ENCODE assay signal across 8 cellular contexts in genomic region chr16:30941600-30942420, GRCh38. TPM values are rescaled to one million over a fixed set of nuclear protein-coding genes. Genes with fewer than 3 reads are reported as not detected.
DNase-seq lines count a peak whose midpoint lies in the region; ATAC-seq, FAIRE-seq and TF ChIP-seq lines count a peak whose summit lies in the region.

No MANE protein-coding gene starts in this region.

- H2AFZ ChIP-seq in endothelial cell of umbilical vein (ENCODE audit: low read depth, low read length), result no peak overlapping the region

- H3K4me1 Mint-ChIP-seq in activated CD8-positive, alpha-beta T cell treated with anti-CD3 and anti-CD28 coated beads, Interleukin-2, amount 10 ng/mL, durations not matched to agents 7 days and 5 days (ENCODE audit: low read depth), result peaks cover 40% of the 10 kb centered on the region

- H4K20me1 ChIP-seq in endothelial cell of umbilical vein (replicated peaks; ENCODE audit: control insufficient read depth, extremely low read depth, insufficient read depth, low read length), result no peaks in the 10 kb centered on the region

- TF ChIP-seq POLR2A in endothelial cell of umbilical vein (IDR thresholded peaks at IDR 0.05; ENCODE audit: low read depth, low read length) (no peak), suprapubic skin (IDR thresholded peaks at IDR 0.05) (no peak)

- H3K36me3 Mint-ChIP-seq in activated CD8-positive, alpha-beta T cell treated with anti-CD3 and anti-CD28 coated beads, Interleukin-2, amount 10 ng/mL, durations not matched to agents 7 days and 5 days (ENCODE audit: low read depth), result peaks cover 26% of the 10 kb centered on the region

- H3K27me3 ChIP-seq in BE2C (no peaks in the 10 kb centered on the region), endothelial cell of umbilical vein (ENCODE audit: control insufficient read depth in 2 of 2, insufficient read depth in 2 of 2, low read length in 2 of 2) (no peaks in the 10 kb centered on the region), mucosa of stomach (ENCODE audit: control insufficient read depth, insufficient read depth, low read length) (no peaks in the 10 kb centered on the region), suprapubic skin (no peaks in the 10 kb centered on the region)

- POLR2A ChIA-PET in activated CD8-positive, alpha-beta T cell treated with anti-CD3 and anti-CD28 coated beads, Interleukin-2, amount 10 ng/mL, durations not matched to agents 7 days and 5 days (lab: Charles Lee), result interaction anchor here (0.7 to 0.8 kb wide), 4 partner anchors 97 to 239 kb away, joined by 3 to 6 read pairs (median 3); partner anchors contain the start of gene FUS
- POLR2A ChIA-PET in endothelial cell of umbilical vein (lab: Charles Lee), result interaction anchor here (0.6 to 1.6 kb wide), 2 partner anchors 11 to 241 kb away, joined by 3 read pairs; no protein-coding TSS in a partner anchor

- no peaks in the 10 kb centered on the region for H3K9me3 ChIP-seq in BE2C
- no peaks in the 10 kb centered on the region for H3K9me3 ChIP-seq in endothelial cell of umbilical vein (replicated peaks; ENCODE audit: control insufficient read depth, insufficient read depth, low read length)
- no peaks in the 10 kb centered on the region for H3K9me3 ChIP-seq in mucosa of stomach (ENCODE audit: control insufficient read depth, low read length)
- no peaks in the 10 kb centered on the region for H3K9me3 ChIP-seq in suprapubic skin

- peak; percentile 78 for DNase-seq in BE2C
- DNase-seq in NCI-H69 (lab: John Stamatoyannopoulos, UW), result peak; percentile 76
- DNase-seq in activated CD8-positive, alpha-beta T cell treated with anti-CD3 and anti-CD28 coated beads, Interleukin-2, amount 10 ng/mL, durations not matched to agents 7 days and 5 days, result peak; percentile 85
- DNase-seq in endothelial cell of umbilical vein (ENCODE audit: low read depth, low spot score), result peak; percentile 75
- DNase-seq in suprapubic skin (ENCODE audit: low spot score in 2 of 2), result peak in 1 of 2 donors; percentile 86

- H3K27ac Mint-ChIP-seq in activated CD8-positive, alpha-beta T cell treated with anti-CD3 and anti-CD28 coated beads, Interleukin-2, amount 10 ng/mL, durations not matched to agents 7 days and 5 days, result peak overlapping the region; percentile 77

- no peak overlapping the region for H3K27ac ChIP-seq in endothelial cell of umbilical vein (ENCODE audit: insufficient read depth, low read depth, low read length)
- no peak overlapping the region for H3K27ac ChIP-seq in suprapubic skin

- intact Hi-C loops in endothelial cell of umbilical vein (cut with micrococcal nuclease), result loop anchor here (1.0 kb wide), 2 partner anchors 20 to 98 kb away; no protein-coding TSS in a partner anchor

- 13% methylated on average over 12 of the region's 15 CpGs for WGBS in suprapubic skin

- no peak for TF ChIP-seq EP300 in suprapubic skin (IDR thresholded peaks at IDR 0.05)

- H3K36me3 ChIP-seq in BE2C, result peaks cover 16% of the 10 kb centered on the region
- peaks cover 4 to 30% of the 10 kb centered on the region in 2 experiments for H3K36me3 ChIP-seq in endothelial cell of umbilical vein (ENCODE audit: control insufficient read depth in 2 of 2, extremely low read depth in 1 of 2, insufficient read depth in 2 of 2, low read length in 2 of 2)
- no peaks in the 10 kb centered on the region for H3K36me3 ChIP-seq in mucosa of stomach (ENCODE audit: control insufficient read depth, insufficient read depth, low read length)
- H3K36me3 ChIP-seq in suprapubic skin, result peaks cover 23% of the 10 kb centered on the region

- H3K4me3 ChIP-seq in BE2C (ENCODE audit: low read depth, low read length) (no peak overlapping the region), endothelial cell of umbilical vein (replicated peaks in 1 of 3; ENCODE audit: insufficient read depth in 1 of 3, low read depth in 1 of 3, low read length in 3 of 3) (no peak overlapping the region), mucosa of stomach (ENCODE audit: low read length) (no peak overlapping the region), suprapubic skin (no peak overlapping the region)

- H3K4me3 Mint-ChIP-seq in activated CD8-positive, alpha-beta T cell treated with anti-CD3 and anti-CD28 coated beads, Interleukin-2, amount 10 ng/mL, durations not matched to agents 7 days and 5 days, result peak overlapping the region; percentile 66

- CTCF ChIA-PET in activated CD8-positive, alpha-beta T cell treated with anti-CD3 and anti-CD28 coated beads, Interleukin-2, amount 10 ng/mL, durations not matched to agents 7 days and 5 days (lab: Charles Lee), result interaction anchor here (0.6 to 8.7 kb wide), 28 partner anchors 10 to 406 kb away, joined by 3 to 95 read pairs (median 4); partner anchors contain the start of genes FBXL19, KAT8, ORAI3 and PHKG2
- CTCF ChIA-PET in endothelial cell of umbilical vein (lab: Charles Lee), result interaction anchor here (0.9 to 6.7 kb wide), 12 partner anchors 9 to 927 kb away, joined by 3 to 60 read pairs (median 4); partner anchors contain the start of genes FBXL19 and ZNF629

- FAIRE-seq in endothelial cell of umbilical vein (lab: Jason Lieb, UNC), result peak; percentile 85

- no peaks in the 10 kb centered on the region for H3K79me2 ChIP-seq in endothelial cell of umbilical vein (ENCODE audit: control insufficient read depth, insufficient read depth, low read length)

- dilution Hi-C loops in endothelial cell of umbilical vein (cut with MboI; ENCODE audit: extremely low pct_ligation_motif_present, low sequenced_read_pairs), result no loop called here

- no peaks in the 10 kb centered on the region for H3K9me3 Mint-ChIP-seq in activated CD8-positive, alpha-beta T cell treated with anti-CD3 and anti-CD28 coated beads, Interleukin-2, amount 10 ng/mL, durations not matched to agents 7 days and 5 days (ENCODE audit: insufficient read depth)

- H3K9ac ChIP-seq in endothelial cell of umbilical vein (replicated peaks; ENCODE audit: extremely low read depth, insufficient read depth, low read length) (no peak overlapping the region), mucosa of stomach (ENCODE audit: low read length) (peak overlapping the region; percentile 6)

- peak; percentile 94 for TF ChIP-seq CTCF in BE2C (IDR thresholded peaks at IDR 0.05; ENCODE audit: low read depth, low read length)
- peak; percentile 90 to 96 for TF ChIP-seq CTCF in endothelial cell of umbilical vein (IDR thresholded peaks at IDR 0.05; ENCODE audit: extremely low read depth in 1 of 2, insufficient read depth in 1 of 2, low read depth in 1 of 2, low read length in 2 of 2)
- peak; percentile 74 to 94 for TF ChIP-seq CTCF in suprapubic skin (IDR thresholded peaks at IDR 0.05)

- H3K4me2 ChIP-seq in endothelial cell of umbilical vein (ENCODE audit: insufficient read depth, low read length), result no peak overlapping the region

- H3K27me3 Mint-ChIP-seq in activated CD8-positive, alpha-beta T cell treated with anti-CD3 and anti-CD28 coated beads, Interleukin-2, amount 10 ng/mL, durations not matched to agents 7 days and 5 days (ENCODE audit: low read depth), result no peaks in the 10 kb centered on the region

- BruUV-seq in endothelial cell of umbilical vein (replicated peaks; lab: Mats Ljungman, UMichigan), result no TSS peak

- ATAC-seq in GM18868 (IDR thresholded peaks at IDR 0.05; ENCODE audit: unreplicated experiment) (peak; percentile 81), HG03108 (IDR thresholded peaks at IDR 0.05; ENCODE audit: unreplicated experiment) (peak; percentile 88)
- ATAC-seq in activated CD8-positive, alpha-beta T cell treated with anti-CD3 and anti-CD28 coated beads, Interleukin-2, amount 10 ng/mL, durations not matched to agents 7 days and 5 days, result peak; percentile 97

- H3K4me1 ChIP-seq in BE2C (peaks cover 5% of the 10 kb centered on the region), endothelial cell of umbilical vein (ENCODE audit: control insufficient read depth, extremely low read depth, insufficient read depth, low read length) (peaks cover 2% of the 10 kb centered on the region), mucosa of stomach (ENCODE audit: control insufficient read depth, insufficient read depth, low read length) (peaks cover 15% of the 10 kb centered on the region), suprapubic skin (peaks cover 22% of the 10 kb centered on the region)

- H3K9me1 ChIP-seq in endothelial cell of umbilical vein (replicated peaks; ENCODE audit: control insufficient read depth, extremely low read depth, insufficient read depth, low read length), result no peaks in the 10 kb centered on the region

RNA-seq across cellular contexts. Expression of gene ORAI3, which starts 7.1 kb away (rescaled TPM):
- polyA plus RNA-seq in BE2C (2012; ENCODE audit: insufficient read depth, insufficient read length, low read depth), result 3.1 TPM
- total RNA-seq in activated CD8-positive, alpha-beta T cell treated with anti-CD3 and anti-CD28 coated beads, Interleukin-2, amount 10 ng/mL, durations not matched to agents 7 days and 5 days, result 10 to 100 TPM; 21.4 to 23.1 TPM
- 17.0 and 17.6 TPM in 2 replicates for total RNA-seq in endothelial cell of umbilical vein
- 25.4 and 33.9 TPM in 2 replicates for polyA plus RNA-seq in endothelial cell of umbilical vein
- 15.8 and 17.9 TPM in 2 replicates for polyA plus RNA-seq in endothelial cell of umbilical vein (2011; cell fraction: cytosol; rRNA removed)
- polyA plus RNA-seq in endothelial cell of umbilical vein (2011; cell fraction: nucleus; rRNA removed), result 9.4 and 10.3 TPM in 2 replicates
- 6.0 and 7.1 TPM in 2 replicates for polyA plus RNA-seq in endothelial cell of umbilical vein (2012)
- polyA minus RNA-seq in endothelial cell of umbilical vein, result 18.3 and 23.1 TPM in 2 replicates
- polyA minus RNA-seq in endothelial cell of umbilical vein (2011; cell fraction: cytosol; rRNA and poly(A)+ RNA removed), result 6.0 TPM
- 6.1 and 6.9 TPM in 2 replicates for polyA minus RNA-seq in endothelial cell of umbilical vein (2011; cell fraction: nucleus; rRNA and poly(A)+ RNA removed)
- total RNA-seq in suprapubic skin, result 10 to 100 TPM; 25.7 to 41.0 (median 32.7) TPM

RNA-seq across cellular contexts. Expression of gene SETD1A, which starts 15.7 kb away (rescaled TPM):
- 99.1 TPM for polyA plus RNA-seq in BE2C (2012; ENCODE audit: insufficient read depth, insufficient read length, low read depth)
- 10 to 100 TPM; 25.6 to 28.4 TPM for total RNA-seq in activated CD8-positive, alpha-beta T cell treated with anti-CD3 and anti-CD28 coated beads, Interleukin-2, amount 10 ng/mL, durations not matched to agents 7 days and 5 days
- total RNA-seq in endothelial cell of umbilical vein, result 21.3 and 25.6 TPM in 2 replicates
- 3.4 and 3.5 TPM in 2 replicates for polyA plus RNA-seq in endothelial cell of umbilical vein
- 4.5 and 4.9 TPM in 2 replicates for polyA plus RNA-seq in endothelial cell of umbilical vein (2011; cell fraction: cytosol; rRNA removed)
- 14.1 and 16.1 TPM in 2 replicates for polyA plus RNA-seq in endothelial cell of umbilical vein (2011; cell fraction: nucleus; rRNA removed)
- 12.3 and 20.5 TPM in 2 replicates for polyA plus RNA-seq in endothelial cell of umbilical vein (2012)
- 4.2 and 8.2 TPM in 2 replicates for polyA minus RNA-seq in endothelial cell of umbilical vein
- 7.9 TPM for polyA minus RNA-seq in endothelial cell of umbilical vein (2011; cell fraction: cytosol; rRNA and poly(A)+ RNA removed)
- polyA minus RNA-seq in endothelial cell of umbilical vein (2011; cell fraction: nucleus; rRNA and poly(A)+ RNA removed), result 7.6 and 11.5 TPM in 2 replicates
- total RNA-seq in suprapubic skin, result 10 to 100 TPM; 12.5 to 14.7 (median 13.7) TPM

RNA-seq across cellular contexts. Expression of gene FBXL19, which starts 18.4 kb away (rescaled TPM):
- polyA plus RNA-seq in BE2C (2012; ENCODE audit: insufficient read depth, insufficient read length, low read depth), result 33.4 TPM
- total RNA-seq in activated CD8-positive, alpha-beta T cell treated with anti-CD3 and anti-CD28 coated beads, Interleukin-2, amount 10 ng/mL, durations not matched to agents 7 days and 5 days, result 10 to 100 TPM; 22.7 to 23.1 TPM
- total RNA-seq in endothelial cell of umbilical vein, result 37.3 and 38.0 TPM in 2 replicates
- 22.1 and 29.5 TPM in 2 replicates for polyA plus RNA-seq in endothelial cell of umbilical vein
- polyA plus RNA-seq in endothelial cell of umbilical vein (2011; cell fraction: cytosol; rRNA removed), result 13.4 and 18.6 TPM in 2 replicates
- polyA plus RNA-seq in endothelial cell of umbilical vein (2011; cell fraction: nucleus; rRNA removed), result 31.4 and 32.2 TPM in 2 replicates
- polyA plus RNA-seq in endothelial cell of umbilical vein (2012), result 17.7 and 23.7 TPM in 2 replicates
- 11.8 and 14.3 TPM in 2 replicates for polyA minus RNA-seq in endothelial cell of umbilical vein
- polyA minus RNA-seq in endothelial cell of umbilical vein (2011; cell fraction: cytosol; rRNA and poly(A)+ RNA removed), result 12.2 TPM
- polyA minus RNA-seq in endothelial cell of umbilical vein (2011; cell fraction: nucleus; rRNA and poly(A)+ RNA removed), result 6.3 and 13.9 TPM in 2 replicates
- 10 to 100 TPM; 21.7 to 28.7 (median 24.5) TPM for total RNA-seq in suprapubic skin

RNA-seq across cellular contexts. Expression of gene HSD3B7, which starts 43.2 kb away (rescaled TPM):
- 1.3 TPM for polyA plus RNA-seq in BE2C (2012; ENCODE audit: insufficient read depth, insufficient read length, low read depth)
- 1 to 10 TPM; 6.3 to 7.8 TPM for total RNA-seq in activated CD8-positive, alpha-beta T cell treated with anti-CD3 and anti-CD28 coated beads, Interleukin-2, amount 10 ng/mL, durations not matched to agents 7 days and 5 days
- 2.9 and 3.5 TPM in 2 replicates for total RNA-seq in endothelial cell of umbilical vein
- 4.8 and 6.3 TPM in 2 replicates for polyA plus RNA-seq in endothelial cell of umbilical vein
- 2.0 and 2.9 TPM in 2 replicates for polyA plus RNA-seq in endothelial cell of umbilical vein (2011; cell fraction: cytosol; rRNA removed)
- 2.9 and 4.8 TPM in 2 replicates for polyA plus RNA-seq in endothelial cell of umbilical vein (2011; cell fraction: nucleus; rRNA removed)
- polyA plus RNA-seq in endothelial cell of umbilical vein (2012), result 1.5 and 3.0 TPM in 2 replicates
- 1.9 and 4.0 TPM in 2 replicates for polyA minus RNA-seq in endothelial cell of umbilical vein
- 5.8 TPM for polyA minus RNA-seq in endothelial cell of umbilical vein (2011; cell fraction: cytosol; rRNA and poly(A)+ RNA removed)
- polyA minus RNA-seq in endothelial cell of umbilical vein (2011; cell fraction: nucleus; rRNA and poly(A)+ RNA removed), result 0.87 and 1.0 TPM in 2 replicates
- 10 to 100 TPM; 13.2 to 20.8 (median 16.0) TPM for total RNA-seq in suprapubic skin

RNA-seq across cellular contexts. Expression of gene CTF1, which starts 45.4 kb away (rescaled TPM):
- polyA plus RNA-seq in BE2C (2012; ENCODE audit: insufficient read depth, insufficient read length, low read depth), result 0.36 TPM
- total RNA-seq in activated CD8-positive, alpha-beta T cell treated with anti-CD3 and anti-CD28 coated beads, Interleukin-2, amount 10 ng/mL, durations not matched to agents 7 days and 5 days, result under 1 TPM; 0.23 to 0.34 TPM
- total RNA-seq in endothelial cell of umbilical vein, result 1.4 and 1.5 TPM in 2 replicates
- polyA plus RNA-seq in endothelial cell of umbilical vein, result 4.3 and 4.7 TPM in 2 replicates
- 1.7 and 2.5 TPM in 2 replicates for polyA plus RNA-seq in endothelial cell of umbilical vein (2011; cell fraction: cytosol; rRNA removed)
- 0.66 and 1.2 TPM in 2 replicates for polyA plus RNA-seq in endothelial cell of umbilical vein (2011; cell fraction: nucleus; rRNA removed)
- 0.43 and 0.98 TPM in 2 replicates for polyA plus RNA-seq in endothelial cell of umbilical vein (2012)
- 2.1 and 3.7 TPM in 2 replicates for polyA minus RNA-seq in endothelial cell of umbilical vein
- not detected for polyA minus RNA-seq in endothelial cell of umbilical vein (2011; cell fraction: cytosol; rRNA and poly(A)+ RNA removed)
- polyA minus RNA-seq in endothelial cell of umbilical vein (2011; cell fraction: nucleus; rRNA and poly(A)+ RNA removed), result 0.53 and 1.1 TPM in 2 replicates
- total RNA-seq in suprapubic skin, result 1 to 10 TPM in 1 of 4 donors, under 1 TPM in 3; 0.30 to 1.3 (median 0.71) TPM
